9 cellular contexts compared by ENCODE assay signal in the genomic region with DNA sequence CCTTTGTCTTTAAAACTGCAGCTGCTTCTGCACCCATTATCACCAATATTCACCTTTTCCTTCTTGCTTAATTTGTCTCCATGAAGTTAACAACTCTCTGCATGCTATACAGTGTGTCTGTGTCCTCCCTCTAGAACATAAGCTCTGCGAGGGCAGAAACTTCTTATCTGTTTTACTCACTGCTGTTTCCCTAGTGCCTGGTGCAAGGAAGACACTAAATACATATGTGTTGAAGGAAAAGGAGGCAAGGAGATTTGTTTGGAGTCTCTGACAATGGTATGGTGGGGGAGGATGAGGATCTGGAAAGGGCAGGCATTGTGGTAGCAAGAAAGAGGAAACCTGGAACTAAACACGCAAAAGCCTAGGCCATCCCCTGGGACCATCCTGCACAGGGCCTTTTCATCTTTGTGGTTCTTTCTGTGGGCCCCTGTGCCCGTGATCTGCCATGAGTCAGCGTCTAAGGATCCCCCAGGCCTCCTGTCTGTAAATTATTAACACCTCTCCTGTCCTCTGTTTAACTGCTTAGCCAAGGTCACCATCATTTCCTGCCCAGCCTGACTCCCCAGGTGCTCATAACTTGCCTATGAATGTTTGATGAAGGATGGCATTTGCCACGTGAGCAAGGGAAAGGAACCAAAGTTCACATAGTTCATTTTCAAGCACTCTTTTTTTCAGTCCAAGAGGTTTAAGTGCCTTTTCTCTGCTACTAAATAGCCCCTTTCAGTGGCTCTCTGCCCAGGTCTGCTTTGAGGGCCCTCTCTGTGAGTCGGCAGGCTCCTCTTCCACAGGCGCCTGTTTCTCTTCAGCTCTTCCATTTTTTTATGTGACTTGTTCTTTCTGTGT.
DNase-seq lines count a peak whose midpoint lies in the region; ATAC-seq, FAIRE-seq and TF ChIP-seq lines count a peak whose summit lies in the region.
"Had no signal": no experiment of that assay in that cellular context is flagged by ENCODE, and none has a peak within 500 bp of the region (broad histone marks: within the 10 kb centered on the region; RNA-seq: fewer than 3 reads in every experiment).

No MANE protein-coding gene starts in this region.

- in situ Hi-C loops in K562 (cut with MboI) = no loop called here

- H3K9me3 Mint-ChIP-seq in stimulated activated memory B cell treated with anti-CD40 and anti-IgM and Interleukin-4, amounts not matched to agents 10 μg/mL and 1 μg/mL and 100 μg/mL, for 72 hours = peaks cover 10% of the 10 kb centered on the region
- no peaks in the 10 kb centered on the region for H3K9me3 Mint-ChIP-seq in activated T-cell treated with anti-CD3 and anti-CD28 coated beads, Interleukin-2, amount 50 U/mL, for 24 hours

- TF ChIP-seq RAD21 in K562 (CRISPR knock-in tag; conservative IDR thresholded peaks at IDR 0.05 in 1 of 2, IDR thresholded peaks at IDR 0.05 in 1 of 2) = no peak

- TF ChIP-seq POLR2A in K562 (conservative IDR thresholded peaks at IDR 0.05) = no peak

- H2AFZ ChIP-seq in K562 (ENCODE audit: low read depth, low read length) = peak overlapping the region; percentile 40; the same call in 1 of the 2 replicates

- no TSS peak for BruUV-seq in K562 (replicated peaks; lab: Mats Ljungman, UMichigan)

- FAIRE-seq in K562 (lab: Jason Lieb, UNC) = no peak

- H3K36me3 Mint-ChIP-seq in stimulated activated memory B cell treated with anti-CD40 and anti-IgM and Interleukin-4, amounts not matched to agents 10 μg/mL and 1 μg/mL and 100 μg/mL, for 72 hours = no peaks in the 10 kb centered on the region
- no peaks in the 10 kb centered on the region for H3K36me3 Mint-ChIP-seq in activated T-cell treated with anti-CD3 and anti-CD28 coated beads, Interleukin-2, amount 50 U/mL, for 24 hours (ENCODE audit: low read depth)

- no peaks in the 10 kb centered on the region for H3K36me3 ChIP-seq in cardiac muscle cell
- no peaks in the 10 kb centered on the region for H3K36me3 ChIP-seq in right atrium auricular region
- no peaks in the 10 kb centered on the region for H3K36me3 ChIP-seq in K562 (ENCODE audit: control insufficient read depth, insufficient read depth, low read length)

- no peak overlapping the region for H3K4me2 ChIP-seq in K562 (ENCODE audit: insufficient read depth, low read length)

- no peak overlapping the region for H3K27ac ChIP-seq in cardiac muscle cell
- no peak overlapping the region for H3K27ac ChIP-seq in right atrium auricular region
- H3K27ac ChIP-seq in K562 (ENCODE audit: extremely low read depth, low read depth, low read length) = no peak overlapping the region
- H3K27ac ChIP-seq: C4-2B had no signal

- H3K27ac Mint-ChIP-seq in stimulated activated memory B cell treated with anti-CD40 and anti-IgM and Interleukin-4, amounts not matched to agents 10 μg/mL and 1 μg/mL and 100 μg/mL, for 72 hours = no peak overlapping the region
- no peak overlapping the region for H3K27ac Mint-ChIP-seq in activated T-cell treated with anti-CD3 and anti-CD28 coated beads, Interleukin-2, amount 50 U/mL, for 24 hours

- no peak overlapping the region for H3K4me3 Mint-ChIP-seq in stimulated activated memory B cell treated with anti-CD40 and anti-IgM and Interleukin-4, amounts not matched to agents 10 μg/mL and 1 μg/mL and 100 μg/mL, for 72 hours
- no peak overlapping the region for H3K4me3 Mint-ChIP-seq in activated T-cell treated with anti-CD3 and anti-CD28 coated beads, Interleukin-2, amount 50 U/mL, for 24 hours

- WGBS in K562 (ENCODE audit: insufficient coverage, low coverage, missing lambda C conversion rate) = 20% methylated on average over 7 of the region's 7 CpGs

- TF ChIP-seq EP300 in K562 (IDR thresholded peaks at IDR 0.05; ENCODE audit: low read length) = no peak

- no peak for TF ChIP-seq CTCF in cardiac muscle cell (IDR thresholded peaks at IDR 0.05; ENCODE audit: low read depth, low read length)
- no peak for TF ChIP-seq CTCF in right atrium auricular region (IDR thresholded peaks at IDR 0.05)
- TF ChIP-seq CTCF in K562 (IDR thresholded peaks at IDR 0.05 in 2 of 3, conservative IDR thresholded peaks at IDR 0.05 in 1 of 3; ENCODE audit: insufficient read depth in 2 of 3, low read depth in 1 of 3, low read length in 3 of 3) = no peak

- intact Hi-C loops in K562 (cut with micrococcal nuclease) = no loop called here

- H3K27me3 ChIP-seq in cardiac muscle cell = no peaks in the 10 kb centered on the region
- no peaks in the 10 kb centered on the region for H3K27me3 ChIP-seq in right atrium auricular region
- H3K27me3 ChIP-seq in K562 (ENCODE audit: control insufficient read depth in 2 of 2, insufficient read depth in 2 of 2, low read length in 2 of 2) = no peaks in the 10 kb centered on the region; a peak in 1 of 5 replicates

- H3K4me1 ChIP-seq in cardiac muscle cell (ENCODE audit: low read depth) (peaks cover 17% of the 10 kb centered on the region), right atrium auricular region (no peaks in the 10 kb centered on the region), K562 (replicated peaks in 1 of 2; ENCODE audit: control insufficient read depth in 2 of 2, insufficient read depth in 2 of 2, low read length in 2 of 2) (peaks cover 11 to 22% of the 10 kb centered on the region in 2 experiments; a peak in 4 of 5 replicates)

- CTCF ChIA-PET in K562 (lab: Yijun Ruan, JAX; ENCODE audit: low intra/inter-chr PET ratio) = no interaction called here

- peaks cover 26% of the 10 kb centered on the region for H3K27me3 Mint-ChIP-seq in stimulated activated memory B cell treated with anti-CD40 and anti-IgM and Interleukin-4, amounts not matched to agents 10 μg/mL and 1 μg/mL and 100 μg/mL, for 72 hours
- H3K27me3 Mint-ChIP-seq in activated T-cell treated with anti-CD3 and anti-CD28 coated beads, Interleukin-2, amount 50 U/mL, for 24 hours = peaks cover 40% of the 10 kb centered on the region

- no peaks in the 10 kb centered on the region for H3K9me1 ChIP-seq in K562 (ENCODE audit: control insufficient read depth, insufficient read depth, low read length)

- no peaks in the 10 kb centered on the region for H3K79me2 ChIP-seq in K562 (ENCODE audit: control insufficient read depth, insufficient read depth, low read length)

- POLR2A ChIA-PET in K562 (lab: Yijun Ruan, JAX) = interaction anchor here (0.5 to 0.7 kb wide), 2 partner anchors 13 to 160 kb away, joined by 3 read pairs; no protein-coding TSS in a partner anchor

- H3K4me1 Mint-ChIP-seq in stimulated activated memory B cell treated with anti-CD40 and anti-IgM and Interleukin-4, amounts not matched to agents 10 μg/mL and 1 μg/mL and 100 μg/mL, for 72 hours = peaks cover 5% of the 10 kb centered on the region
- H3K4me1 Mint-ChIP-seq in activated T-cell treated with anti-CD3 and anti-CD28 coated beads, Interleukin-2, amount 50 U/mL, for 24 hours (ENCODE audit: low read depth) = no peaks in the 10 kb centered on the region

- DNase-seq in cardiac muscle cell (ENCODE audit: low read depth in 1 of 2, low spot score in 1 of 2) = peak; percentile 41 to 49
- DNase-seq in right atrium auricular region (ENCODE audit: low spot score) = no peak
- DNase-seq in K562 (ENCODE audit: extremely low read depth in 1 of 4, low spot score in 3 of 4) = no peak
- no peak for DNase-seq in dedifferentiated amniotic fluid mesenchymal stem cell (ENCODE audit: extremely low spot score)
- no peak for DNase-seq in activated T-cell treated with anti-CD3 and anti-CD28 coated beads, Interleukin-2, amount 50 U/mL, for 24 hours
- no peak for DNase-seq in NCI-H345 (lab: John Stamatoyannopoulos, UW)

- ATAC-seq in HG03460 (IDR thresholded peaks at IDR 0.05; ENCODE audit: unreplicated experiment) (peak; percentile 82), K562 (no peak)
- peak; percentile 45 for ATAC-seq in stimulated activated memory B cell treated with anti-CD40 and anti-IgM and Interleukin-4, amounts not matched to agents 10 μg/mL and 1 μg/mL and 100 μg/mL, for 72 hours

- no peaks in the 10 kb centered on the region for H4K20me1 ChIP-seq in K562 (replicated peaks; ENCODE audit: control insufficient read depth, insufficient read depth, low read length)

- no peak overlapping the region for H3K9ac ChIP-seq in K562 (ENCODE audit: insufficient read depth in 1 of 2, low read depth in 2 of 2, low read length in 2 of 2)

- no peak overlapping the region for H3K4me3 ChIP-seq in cardiac muscle cell
- H3K4me3 ChIP-seq in right atrium auricular region = no peak overlapping the region
- no peak overlapping the region for H3K4me3 ChIP-seq in K562

- H3K9me3 ChIP-seq in cardiac muscle cell (ENCODE audit: low read depth) (no peaks in the 10 kb centered on the region), right atrium auricular region (no peaks in the 10 kb centered on the region), K562 (replicated peaks; ENCODE audit: control insufficient read depth, insufficient read depth, low read depth, low read length) (no peaks in the 10 kb centered on the region)

TF ChIP-seq in K562, 482 proteins besides CTCF, POLR2A, EP300 and RAD21:
- no peak for TF ChIP-seq ASH1L (IDR thresholded peaks at IDR 0.05; ENCODE audit: borderline replicate concordance, low read depth, partially characterized antibody)
- 0 out of 2 replicates have a peak, but pooled peaks have one; percentile 11 for TF ChIP-seq NFE2 (IDR thresholded peaks at IDR 0.05; ENCODE audit: low read depth)

Comparison
In these comparisons a context has a peak if more than half of its experiments do, and no peak if none do; other contexts are left out.
1. DNase-seq: peak in cardiac muscle cell (2 of 2); none in right atrium auricular region (single experiment), K562 (0 of 4), dedifferentiated amniotic fluid mesenchymal stem cell (single experiment), activated T-cell treated with anti-CD3 and anti-CD28 coated beads, Interleukin-2, amount 50 U/mL, for 24 hours (single experiment) and NCI-H345 (single experiment).